In the genomic region with DNA sequence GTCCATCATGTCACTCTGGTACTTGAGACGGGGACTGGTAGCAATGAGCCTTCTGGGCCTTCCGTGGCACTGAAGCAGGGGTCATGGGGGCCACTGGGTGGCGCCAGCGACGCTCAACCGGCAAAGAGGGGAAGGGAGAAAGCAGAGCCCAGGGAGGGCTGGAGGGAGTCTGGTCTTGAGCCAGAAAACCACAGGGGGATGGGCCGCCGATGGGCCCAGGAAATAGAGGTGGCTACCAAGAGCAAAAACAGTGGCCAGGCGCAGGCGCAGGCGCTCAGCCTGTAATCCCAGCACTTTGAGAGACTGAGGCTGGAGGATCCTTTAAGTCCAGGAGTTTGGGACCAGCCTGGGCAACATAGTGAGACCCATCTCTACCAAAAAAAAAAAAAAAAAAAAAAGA, we compare ENCODE assay signal across 8 cellular contexts. TPM values are rescaled to one million over a fixed set of nuclear protein-coding genes. Genes with fewer than 3 reads are reported as not detected.
DNase-seq lines count a peak whose midpoint lies in the region; ATAC-seq, FAIRE-seq and TF ChIP-seq lines count a peak whose summit lies in the region.

No MANE protein-coding gene starts in this region.

- no peaks in the 10 kb centered on the region for H4K20me1 ChIP-seq in mammary epithelial cell (ENCODE audit: insufficient read depth, low read length)

- DNase-seq in AG09319 (ENCODE audit: extremely low read depth, low read depth) (no peak), GM18507 (ENCODE audit: extremely low spot score, insufficient read length, low read depth) (peak; percentile 8), SKM-1 (lab: John Stamatoyannopoulos, UW; ENCODE audit: unreplicated experiment) (peak; percentile 65), mammary epithelial cell (peak; percentile 8), mesendoderm (peak; percentile 79), coronary artery (ENCODE audit: low spot score) (no peak)

- ATAC-seq in HG03342 (IDR thresholded peaks at IDR 0.05; ENCODE audit: unreplicated experiment) (peak; percentile 73), HG03378 (IDR thresholded peaks at IDR 0.05; ENCODE audit: unreplicated experiment) (no peak)

- H3K27ac ChIP-seq in mammary epithelial cell (ENCODE audit: insufficient read depth, low read depth, low read length), result no peak overlapping the region
- H3K27ac ChIP-seq in mesendoderm (ENCODE audit: low read depth, low read length), result no peak overlapping the region
- H3K27ac ChIP-seq in coronary artery, result no peak overlapping the region

- CTCF ChIA-PET in mammary epithelial cell (lab: Charles Lee; ENCODE audit: low non-redundant PET), result no interaction called here

- no peak overlapping the region for H3K9ac ChIP-seq in mammary epithelial cell (ENCODE audit: insufficient read depth, low read length)
- H3K9ac ChIP-seq in mesendoderm (ENCODE audit: low read length), result no peak overlapping the region

- H3K79me1 ChIP-seq in mesendoderm (ENCODE audit: low read length), result no peaks in the 10 kb centered on the region

- H2AK5ac ChIP-seq in mesendoderm (ENCODE audit: low read length), result no peak overlapping the region

- H3K4me1 ChIP-seq in mammary epithelial cell (ENCODE audit: insufficient read depth, low read length), result no peaks in the 10 kb centered on the region
- no peaks in the 10 kb centered on the region for H3K4me1 ChIP-seq in mesendoderm (ENCODE audit: control insufficient read depth, low read depth, low read length)

- FAIRE-seq in GM18507 (lab: Jason Lieb, UNC), result no peak

- intact Hi-C loops in mammary epithelial cell (cut with micrococcal nuclease), result loop anchor here (1.0 kb wide), 1 partner anchor 274 kb away; no protein-coding TSS in a partner anchor

- H4K5ac ChIP-seq in mesendoderm (ENCODE audit: low read length), result no peak overlapping the region

- no peaks in the 10 kb centered on the region for H3K36me3 ChIP-seq in mammary epithelial cell (ENCODE audit: insufficient read depth, low read length)
- no peaks in the 10 kb centered on the region for H3K36me3 ChIP-seq in mesendoderm (ENCODE audit: control insufficient read depth, insufficient read depth, low read length)

- no peak overlapping the region for H2BK5ac ChIP-seq in mesendoderm (ENCODE audit: low read length)

- H3K27me3 ChIP-seq in mammary epithelial cell (ENCODE audit: insufficient read depth, low read length) (no peaks in the 10 kb centered on the region), mesendoderm (ENCODE audit: insufficient read depth, low read length, poor library complexity) (no peaks in the 10 kb centered on the region)

- no peak overlapping the region for H3K23ac ChIP-seq in mesendoderm (ENCODE audit: low read length)

- H2BK120ac ChIP-seq in mesendoderm (ENCODE audit: low read depth, low read length), result no peak overlapping the region

- H3K4me2 ChIP-seq in mammary epithelial cell (ENCODE audit: insufficient read depth, low read depth, low read length), result no peak overlapping the region
- no peak overlapping the region for H3K4me2 ChIP-seq in mesendoderm (ENCODE audit: low read length)

- H3K4ac ChIP-seq in mesendoderm (ENCODE audit: low read depth, low read length), result no peak overlapping the region

- no peak overlapping the region for H4K8ac ChIP-seq in mesendoderm (ENCODE audit: low read depth, low read length)

- H3K79me2 ChIP-seq in mammary epithelial cell (ENCODE audit: insufficient read depth, low read length), result no peaks in the 10 kb centered on the region
- no peaks in the 10 kb centered on the region for H3K79me2 ChIP-seq in mesendoderm (ENCODE audit: control insufficient read depth, insufficient read depth, low read length)

- dilution Hi-C loops in mammary epithelial cell (cut with HindIII; ENCODE audit: low sequenced_read_pairs), result no loop called here

- WGBS in mammary epithelial cell (ENCODE audit: low coverage, missing lambda C conversion rate), result 55% methylated on average over 8 of the region's 11 CpGs
- no CpG with 5 or more reads among the region's 11 CpGs for WGBS in mesendoderm (ENCODE audit: extremely low coverage, insufficient coverage, low lambda C conversion rate)

- no TSS peak for BruUV-seq in mammary epithelial cell (replicated peaks; lab: Mats Ljungman, UMichigan)

- no peaks in the 10 kb centered on the region for H3K9me3 ChIP-seq in mammary epithelial cell (replicated peaks; ENCODE audit: insufficient read depth, low read length)

- no peak overlapping the region for H2BK15ac ChIP-seq in mesendoderm (replicated peaks; ENCODE audit: low read depth)

- in situ Hi-C loops in mammary epithelial cell (cut with MboI; ENCODE audit: low sequenced_read_pairs in 2 of 2), result no loop called here

- no peak overlapping the region for H3K18ac ChIP-seq in mesendoderm (ENCODE audit: low read length)

- H2AFZ ChIP-seq in mammary epithelial cell (ENCODE audit: low read depth, low read length), result no peak overlapping the region

- H3K56ac ChIP-seq in mesendoderm (ENCODE audit: low read length), result no peak overlapping the region

- H3K4me3 ChIP-seq in mammary epithelial cell (replicated peaks in 1 of 3; ENCODE audit: insufficient read depth in 1 of 3, low read depth in 2 of 3, low read length in 3 of 3) (no peak overlapping the region), mesendoderm (ENCODE audit: low read length) (no peak overlapping the region), coronary artery (no peak overlapping the region)

- peak; percentile 51 for TF ChIP-seq CTCF in AG09319 (IDR thresholded peaks at IDR 0.05; ENCODE audit: low read depth, low read length)
- peak; percentile 35 to 67 for TF ChIP-seq CTCF in mammary epithelial cell (conservative IDR thresholded peaks at IDR 0.05 in 1 of 2, IDR thresholded peaks at IDR 0.05 in 1 of 2; ENCODE audit: extremely low read depth in 1 of 2, insufficient read depth in 1 of 2, low read depth in 1 of 2, low read length in 2 of 2)
- no peak for TF ChIP-seq CTCF in coronary artery (IDR thresholded peaks at IDR 0.05)

RNA-seq across cellular contexts. Expression of gene EXOC8, which starts 21.8 kb away (rescaled TPM):
- 10 to 100 TPM; 12.7 to 16.5 TPM for total RNA-seq in mammary epithelial cell
- polyA plus RNA-seq in mammary epithelial cell, result 4.7 TPM
- polyA minus RNA-seq in mammary epithelial cell, result 13.6 TPM
- polyA plus RNA-seq in mesendoderm (2013, experiment 1 of 2), result 3.2 TPM
- 3.2 TPM for polyA plus RNA-seq in mesendoderm (2013, experiment 2 of 2)

RNA-seq across cellular contexts. Expression of gene SPRTN, which starts 22.2 kb away (rescaled TPM):
- total RNA-seq in mammary epithelial cell, result 10 to 100 TPM; 17.1 to 24.3 TPM
- 13.9 TPM for polyA plus RNA-seq in mammary epithelial cell
- polyA minus RNA-seq in mammary epithelial cell, result 4.8 TPM
- polyA plus RNA-seq in mesendoderm (2013, experiment 1 of 2), result 12.6 TPM
- polyA plus RNA-seq in mesendoderm (2013, experiment 2 of 2), result 11.9 TPM

Comparison
In these comparisons a context has a peak if more than half of its experiments do, and no peak if none do; other contexts are left out.
1. DNase-seq: peak in GM18507 (single experiment), SKM-1 (single experiment), mammary epithelial cell (single experiment) and mesendoderm (single experiment); none in AG09319 (single experiment) and coronary artery (single experiment).